ENCODE assay signal across 10 cellular contexts in the genomic region with DNA sequence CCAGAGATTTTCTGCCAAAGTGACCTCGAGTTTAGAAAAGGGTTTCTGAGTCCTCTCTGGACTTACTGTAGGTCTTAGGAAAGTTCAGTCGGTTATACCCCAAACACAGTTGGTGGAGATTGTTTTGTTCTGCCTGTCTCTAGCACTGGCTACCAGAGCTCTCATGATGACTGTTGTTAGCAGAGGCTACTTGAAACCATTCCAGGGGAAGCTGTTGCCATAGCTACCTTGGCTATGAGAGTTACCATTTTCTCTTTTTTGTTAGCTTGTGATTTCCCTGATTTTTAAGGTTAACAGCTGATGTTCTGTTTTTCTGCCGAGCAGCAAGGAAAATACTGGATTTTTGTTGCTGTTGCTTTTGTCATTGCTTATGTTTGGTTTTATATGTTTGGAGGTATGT. TPM values are rescaled to one million over a fixed set of nuclear protein-coding genes. Genes with fewer than 3 reads are reported as not detected.
DNase-seq lines count a peak whose midpoint lies in the region; ATAC-seq and TF ChIP-seq lines count a peak whose summit lies in the region.
"Had no signal": no experiment of that assay in that cellular context is flagged by ENCODE, and none has a peak within 500 bp of the region (broad histone marks: within the 10 kb centered on the region; RNA-seq: fewer than 3 reads in every experiment).

No MANE protein-coding gene starts in this region.

- H3K36me3 ChIP-seq in adipocyte (ENCODE audit: control insufficient read depth, insufficient read depth, low read length, severe bottlenecking) (peaks cover 47% of the 10 kb centered on the region), thoracic aorta (peaks cover 18% of the 10 kb centered on the region)

- no peak overlapping the region for H3K27ac Mint-ChIP-seq in T-helper 2 cell treated with Interferon-gamma antibody and Interleukin-4, amounts not matched to agents 5 μg/mL and 100 μg/mL, for 36 hours

- H3K36me3 Mint-ChIP-seq in T-helper 2 cell treated with Interferon-gamma antibody and Interleukin-4, amounts not matched to agents 5 μg/mL and 100 μg/mL, for 36 hours (ENCODE audit: low read depth): peaks cover 33% of the 10 kb centered on the region

- ATAC-seq in thoracic aorta (ENCODE audit: insufficient number of reproducible peaks, low FRiP score, low read depth) (no peak), GM21381 (IDR thresholded peaks at IDR 0.05; ENCODE audit: unreplicated experiment) (no peak)
- ATAC-seq: Panc1 had no signal

- peaks cover 10% of the 10 kb centered on the region for H3K4me1 Mint-ChIP-seq in T-helper 2 cell treated with Interferon-gamma antibody and Interleukin-4, amounts not matched to agents 5 μg/mL and 100 μg/mL, for 36 hours (ENCODE audit: low read depth)

- H3K4me3 Mint-ChIP-seq in T-helper 2 cell treated with Interferon-gamma antibody and Interleukin-4, amounts not matched to agents 5 μg/mL and 100 μg/mL, for 36 hours: no peak overlapping the region

- H3K9me3 ChIP-seq in adipocyte (ENCODE audit: control insufficient read depth, low read length): no peaks in the 10 kb centered on the region
- H3K9me3 ChIP-seq in thoracic aorta: no peaks in the 10 kb centered on the region

- no peaks in the 10 kb centered on the region for H3K27me3 Mint-ChIP-seq in T-helper 2 cell treated with Interferon-gamma antibody and Interleukin-4, amounts not matched to agents 5 μg/mL and 100 μg/mL, for 36 hours (ENCODE audit: low read depth)

- no peaks in the 10 kb centered on the region for H3K9me3 Mint-ChIP-seq in T-helper 2 cell treated with Interferon-gamma antibody and Interleukin-4, amounts not matched to agents 5 μg/mL and 100 μg/mL, for 36 hours

- H3K4me1 ChIP-seq in adipocyte (ENCODE audit: control insufficient read depth, insufficient read depth, low read length) (peaks cover 50% of the 10 kb centered on the region), thoracic aorta (ENCODE audit: control insufficient read depth in 1 of 2, low read depth in 2 of 2) (peaks cover 63 to 92% of the 10 kb centered on the region in 2 donors)

- H3K27ac ChIP-seq in thoracic aorta: peak overlapping the region; percentile 91 to 95

- no peak overlapping the region for H3K9ac ChIP-seq in adipocyte (ENCODE audit: low read length)

- no peak for TF ChIP-seq CTCF in thoracic aorta (IDR thresholded peaks at IDR 0.05)

- DNase-seq in NCI-H2107 treated with DMSO at 0.1 percent for 48 hours (lab: John Stamatoyannopoulos, UW; ENCODE audit: unreplicated experiment) (peak; percentile 47), NCI-H2107 (lab: John Stamatoyannopoulos, UW) (no peak), adipocyte (ENCODE audit: low read depth) (peak; percentile 51), iris pigment epithelial cell (ENCODE audit: low read depth) (peak; percentile 80), thoracic aorta (ENCODE audit: low spot score) (no peak), NCI-H226 (no peak)
- no peak for DNase-seq in T-helper 2 cell treated with Interferon-gamma antibody and Interleukin-4, amounts not matched to agents 5 μg/mL and 100 μg/mL, for 36 hours (ENCODE audit: low spot score)
- DNase-seq: stimulated activated CD4-positive, alpha-beta T cell treated with anti-CD3 and anti-CD28 coated beads, Interleukin-2, amount 100 ng/mL, for 24 hours had no signal

- no peaks in the 10 kb centered on the region for H3K27me3 ChIP-seq in adipocyte (replicated peaks; ENCODE audit: control insufficient read depth, insufficient read depth, low read length)
- H3K27me3 ChIP-seq in thoracic aorta (replicated peaks; ENCODE audit: insufficient read depth): no peaks in the 10 kb centered on the region

- H3K4me3 ChIP-seq in adipocyte (ENCODE audit: low read length) (no peak overlapping the region), thoracic aorta (no peak overlapping the region)

RNA-seq across cellular contexts. Expression of a gene that starts 26.7 kb away (rescaled TPM):
- 100 to 1,000 TPM; 177 to 283 TPM for total RNA-seq in thoracic aorta

Comparison
In these comparisons a context has a peak if more than half of its experiments do, and no peak if none do; other contexts are left out.
1. DNase-seq: peak in NCI-H2107 treated with DMSO at 0.1 percent for 48 hours (single experiment), adipocyte (single experiment) and iris pigment epithelial cell (single experiment); none in NCI-H2107 (single experiment), thoracic aorta (single experiment), T-helper 2 cell treated with Interferon-gamma antibody and Interleukin-4, amounts not matched to agents 5 μg/mL and 100 μg/mL, for 36 hours (single experiment) and NCI-H226 (single experiment).